Comparison of ENCODE assay signal across 11 cellular contexts in the genomic region with DNA sequence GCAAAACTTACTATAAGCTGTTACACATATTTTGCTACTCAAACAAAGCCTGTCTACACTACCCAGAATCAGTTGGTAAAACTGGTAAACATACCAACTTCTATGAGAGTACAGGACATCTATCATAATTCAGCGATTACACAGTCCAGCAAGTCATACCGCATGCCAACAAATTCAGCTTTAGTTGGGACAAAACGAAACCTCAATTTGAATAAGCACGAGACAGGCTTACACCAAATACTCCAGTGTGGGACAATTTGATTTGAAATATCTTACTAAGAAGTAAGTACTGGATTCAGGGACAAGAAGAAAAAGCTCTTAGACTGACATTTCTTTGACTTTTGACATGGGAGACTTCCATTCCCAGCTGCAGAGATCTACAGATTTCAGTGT. TPM values are rescaled to one million over a fixed set of nuclear protein-coding genes. Genes with fewer than 3 reads are reported as not detected.
DNase-seq lines count a peak whose midpoint lies in the region; ATAC-seq, FAIRE-seq and TF ChIP-seq lines count a peak whose summit lies in the region.
"Had no signal": no experiment of that assay in that cellular context is flagged by ENCODE, and none has a peak within 500 bp of the region (broad histone marks: within the 10 kb centered on the region; RNA-seq: fewer than 3 reads in every experiment).

No MANE protein-coding gene starts in this region.

- TF ChIP-seq CTCF in BE2C (IDR thresholded peaks at IDR 0.05; ENCODE audit: low read depth, low read length) (no peak), H9 (conservative IDR thresholded peaks at IDR 0.05) (no peak), MCF 10A (IDR thresholded peaks at IDR 0.05; ENCODE audit: unreplicated experiment) (no peak), nephron progenitor cell (IDR thresholded peaks at IDR 0.05) (no peak), kidney (IDR thresholded peaks at IDR 0.05; ENCODE audit: borderline replicate concordance, extremely low read depth, insufficient read depth) (no peak)

- H3K4me2 ChIP-seq in H9 (ENCODE audit: insufficient read depth, insufficient read length, low read length) = no peak overlapping the region

- no peaks in the 10 kb centered on the region for H4K20me1 ChIP-seq in H9 (ENCODE audit: control insufficient read depth, insufficient read depth, insufficient read length)

- no peak overlapping the region for H3K4ac ChIP-seq in H9 (ENCODE audit: low read depth, low read length)

- H3K4me1 ChIP-seq in BE2C = peaks cover 17% of the 10 kb centered on the region
- H3K4me1 ChIP-seq in H9 (ENCODE audit: insufficient read depth, low read length) = no peaks in the 10 kb centered on the region
- H3K4me1 ChIP-seq in kidney (ENCODE audit: control insufficient read depth in 1 of 2, insufficient read depth in 1 of 2, low read depth in 1 of 2, low read length in 2 of 2) = peaks cover 11 to 19% of the 10 kb centered on the region in 2 donors

- no peak overlapping the region for H3T11ph ChIP-seq in H9 (ENCODE audit: low read length)

- H3K79me2 ChIP-seq in H9 (ENCODE audit: insufficient read depth, low read length) = no peaks in the 10 kb centered on the region

- intact Hi-C loops in MCF 10A (cut with micrococcal nuclease) = no loop called here
- intact Hi-C loops in kidney (cut with DNase I) = no loop called here

- BruUV-seq in MCF 10A (replicated peaks; lab: Mats Ljungman, UMichigan) = no TSS peak

- H3K4me1 Mint-ChIP-seq in H9 = peaks cover 15 to 25% of the 10 kb centered on the region in 2 experiments
- H3K4me1 Mint-ChIP-seq in MCF 10A (ENCODE audit: insufficient read depth, unreplicated experiment) = peaks cover 32% of the 10 kb centered on the region
- peaks cover 12% of the 10 kb centered on the region for H3K4me1 Mint-ChIP-seq in nephron progenitor cell

- H4K91ac ChIP-seq in H9 (ENCODE audit: insufficient read length, low read depth, low read length) = no peak overlapping the region

- no peak overlapping the region for H3K18ac ChIP-seq in H9 (ENCODE audit: insufficient read length, low read depth, low read length)

- ATAC-seq in HG03159 (IDR thresholded peaks at IDR 0.05; ENCODE audit: unreplicated experiment) = no peak

- peak overlapping the region; percentile 90 for H3K4me3 ChIP-seq in BE2C (ENCODE audit: low read depth, low read length)
- peak overlapping the region in 1 of 2 donors; percentile 75 for H3K4me3 ChIP-seq in kidney (ENCODE audit: low read length in 2 of 2)

- H3K27ac Mint-ChIP-seq in H9 (no peak overlapping the region), MCF 10A (ENCODE audit: low read depth, unreplicated experiment) (peak overlapping the region; percentile 18), nephron progenitor cell (no peak overlapping the region)

- H2BK15ac ChIP-seq in H9 (ENCODE audit: low read depth, low read length) = no peak overlapping the region

- H3K36me3 Mint-ChIP-seq in H9 (ENCODE audit: insufficient read depth in 1 of 3, low read depth in 3 of 3) = peaks cover 0 to 2% (median 0%) of the 10 kb centered on the region in 3 experiments; a peak in 1 of 7 replicates
- no peaks in the 10 kb centered on the region for H3K36me3 Mint-ChIP-seq in MCF 10A (ENCODE audit: insufficient read depth, unreplicated experiment)
- H3K36me3 Mint-ChIP-seq in nephron progenitor cell (ENCODE audit: low read depth) = no peaks in the 10 kb centered on the region

- H2BK120ac ChIP-seq in H9 (ENCODE audit: low read depth, low read length, poor library complexity, severe bottlenecking) = no peak overlapping the region

- peaks cover 13% of the 10 kb centered on the region for H3K23me2 ChIP-seq in H9 (ENCODE audit: insufficient read length, low read depth, low read length, poor library complexity, severe bottlenecking)

- H2BK5ac ChIP-seq in H9 (ENCODE audit: insufficient read length, low read length) = no peak overlapping the region

- H3K4me3 Mint-ChIP-seq in H9 (peak overlapping the region; percentile 21 to 83; a peak in 4 of 5 replicates), MCF 10A (ENCODE audit: unreplicated experiment) (peak overlapping the region; percentile 69), nephron progenitor cell (peak overlapping the region; percentile 70)

- POLR2A ChIA-PET in MCF 10A (lab: Yijun Ruan, JAX) = interaction anchor here (0.6 to 2.9 kb wide), 17 partner anchors 9 to 1162 kb away, joined by 3 to 16 read pairs (median 4); no protein-coding TSS in a partner anchor

- H3K27me3 Mint-ChIP-seq in H9 (ENCODE audit: low read depth) (peaks cover 96% of the 10 kb centered on the region), MCF 10A (ENCODE audit: insufficient read depth, unreplicated experiment) (peaks cover 23% of the 10 kb centered on the region), nephron progenitor cell (ENCODE audit: low read depth, poor library complexity) (peaks cover 99% of the 10 kb centered on the region)

- H3K14ac ChIP-seq in H9 (ENCODE audit: insufficient read depth, low read length) = no peak overlapping the region

- H3K9me3 Mint-ChIP-seq in H9 = peaks cover 0 to 4% of the 10 kb centered on the region in 2 experiments; a peak in 2 of 5 replicates
- no peaks in the 10 kb centered on the region for H3K9me3 Mint-ChIP-seq in MCF 10A (ENCODE audit: unreplicated experiment)
- H3K9me3 Mint-ChIP-seq in nephron progenitor cell = no peaks in the 10 kb centered on the region

- H3K9ac ChIP-seq in H9 (ENCODE audit: extremely low read depth, insufficient read length, low read length) (no peak overlapping the region), kidney (ENCODE audit: low read length in 2 of 2) (no peak overlapping the region)

- no peak overlapping the region for H3K23ac ChIP-seq in H9 (ENCODE audit: insufficient read length, low read depth, low read length)

- no peak for DNase-seq in BE2C
- no peak for DNase-seq in H9
- peak; percentile 35 for DNase-seq in MCF 10A (ENCODE audit: unreplicated experiment)
- DNase-seq in nephron progenitor cell = no peak
- no peak for DNase-seq in NCI-H187 (lab: John Stamatoyannopoulos, UW)
- no peak for DNase-seq in activated CD4-positive, alpha-beta T cell treated with anti-CD3 and anti-CD28 coated beads, Interleukin-2, amount 50 U/mL, for 4 hours
- no peak for DNase-seq in kidney
- DNase-seq: activated gamma-delta T cell treated with Interleukin-2 at 50 U/mL for 16 hours, DMS79 had no signal

- H2BK20ac ChIP-seq in H9 (ENCODE audit: low read depth, low read length, poor library complexity, severe bottlenecking) = no peak overlapping the region

- H3K9me3 ChIP-seq in BE2C = no peaks in the 10 kb centered on the region
- H3K9me3 ChIP-seq in H9 (ENCODE audit: control insufficient read depth, low read depth, low read length) = no peaks in the 10 kb centered on the region
- no peaks in the 10 kb centered on the region for H3K9me3 ChIP-seq in kidney (ENCODE audit: control insufficient read depth in 1 of 2, low read length in 2 of 2)
- H3K9me3 ChIP-seq: uterus had no signal

- H3K27ac ChIP-seq in H9 (ENCODE audit: insufficient read length, low read depth, low read length) = no peak overlapping the region
- no peak overlapping the region for H3K27ac ChIP-seq in kidney (ENCODE audit: low read depth in 2 of 2, low read length in 2 of 2)

- H4K5ac ChIP-seq in H9 (ENCODE audit: insufficient read length, low read depth, low read length) = no peak overlapping the region

- H3K27me3 ChIP-seq in BE2C (no peaks in the 10 kb centered on the region), H9 (ENCODE audit: insufficient read depth, low read length) (peaks cover 29% of the 10 kb centered on the region; the same call in 1 of the 2 replicates)
- H3K27me3 ChIP-seq: uterus had no signal

- H3K56ac ChIP-seq in H9 (ENCODE audit: insufficient read length, low read depth, low read length) = no peak overlapping the region

- no peak for FAIRE-seq in kidney (lab: Jason Lieb, UNC)

- H2AFZ ChIP-seq in H9 (ENCODE audit: low read length) = no peak overlapping the region

- H4K8ac ChIP-seq in H9 (replicated peaks; ENCODE audit: insufficient read length, low read depth, low read length) = no peak overlapping the region

- CTCF ChIA-PET in MCF 10A (lab: Yijun Ruan, JAX) = interaction anchor here (0.6 to 5.3 kb wide), 7 partner anchors 12 to 430 kb away, joined by 3 to 30 read pairs (median 3); no protein-coding TSS in a partner anchor

- no peaks in the 10 kb centered on the region for H3K79me1 ChIP-seq in H9 (ENCODE audit: insufficient read depth, low read depth, low read length, poor library complexity, severe bottlenecking)

- no peaks in the 10 kb centered on the region for H3K36me3 ChIP-seq in BE2C
- no peaks in the 10 kb centered on the region for H3K36me3 ChIP-seq in kidney (ENCODE audit: control insufficient read depth in 1 of 2, insufficient read depth in 2 of 2, low read length in 2 of 2)
- H3K36me3 ChIP-seq: uterus had no signal

- H2AK5ac ChIP-seq in H9 (ENCODE audit: insufficient read length, low read length) = no peak overlapping the region

- H2BK12ac ChIP-seq in H9 (ENCODE audit: insufficient read length, low read depth, low read length) = no peak overlapping the region

- WGBS in H9 (ENCODE audit: extremely low coverage, insufficient read length, low lambda C conversion rate) = no CpG with 5 or more reads among the region's 4 CpGs

RNA-seq across cellular contexts. Expression of a gene that starts 2.0 kb away (rescaled TPM):
- polyA plus RNA-seq in BE2C (2012; ENCODE audit: insufficient read depth, insufficient read length, low read depth) = 36.0 TPM
- total RNA-seq in H9 (2021) (0.13 TPM in 1 of 2 replicates, not detected in the other), MCF 10A (2022) (0.23 TPM in 1 of 2 replicates, not detected in the other), kidney (1.9 TPM)
- polyA plus RNA-seq in kidney (ENCODE audit: insufficient read depth, low read depth, low replicate concordance) = 4.6 TPM
